In the genomic region with DNA sequence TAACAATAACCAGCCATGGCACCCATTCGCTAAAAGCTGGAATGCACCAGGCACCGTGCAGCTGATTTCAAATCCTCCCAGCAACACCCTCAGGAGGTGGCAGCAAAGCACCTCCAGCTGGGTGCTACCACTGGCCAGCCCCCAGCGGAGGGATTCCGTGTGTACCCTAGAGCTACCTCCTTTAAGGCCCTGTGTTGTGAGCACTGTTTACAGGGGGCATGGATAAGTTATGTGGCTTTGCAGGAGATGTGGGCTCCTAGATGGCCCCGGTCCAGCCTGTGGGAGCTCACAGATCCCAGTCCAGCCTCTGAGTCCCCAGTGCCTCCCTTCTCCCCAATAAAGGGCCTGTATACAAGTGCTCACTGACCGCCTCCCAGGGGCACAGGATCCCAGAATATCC, we compare ENCODE assay signal across 8 cellular contexts. TPM values are rescaled to one million over a fixed set of nuclear protein-coding genes. Genes with fewer than 3 reads are reported as not detected.
DNase-seq lines count a peak whose midpoint lies in the region; ATAC-seq and TF ChIP-seq lines count a peak whose summit lies in the region.

No MANE protein-coding gene starts in this region.

- no peaks in the 10 kb centered on the region for H3K9me3 Mint-ChIP-seq in activated CD4-positive, alpha-beta T cell treated with anti-CD3 and anti-CD28 coated beads, Interleukin-2, amount 10 ng/mL, durations not matched to agents 24 days and 14 days

- peaks cover 18% of the 10 kb centered on the region for H3K36me3 Mint-ChIP-seq in activated CD4-positive, alpha-beta T cell treated with anti-CD3 and anti-CD28 coated beads, Interleukin-2, amount 10 ng/mL, durations not matched to agents 24 days and 14 days (ENCODE audit: low read depth)

- peak overlapping the region; percentile 71 to 74 for H3K4me3 ChIP-seq in duodenal mucosa (ENCODE audit: low read depth in 1 of 2, low read length in 2 of 2)
- peak overlapping the region; percentile 4 for H3K4me3 ChIP-seq in urinary bladder (ENCODE audit: low read depth, low read length)

- peaks cover 25% of the 10 kb centered on the region for H3K4me1 Mint-ChIP-seq in activated CD4-positive, alpha-beta T cell treated with anti-CD3 and anti-CD28 coated beads, Interleukin-2, amount 10 ng/mL, durations not matched to agents 24 days and 14 days

- H3K9ac ChIP-seq in duodenal mucosa (ENCODE audit: low read depth in 1 of 2, low read length in 2 of 2) = peak overlapping the region; percentile 82

- no peaks in the 10 kb centered on the region for H3K27me3 Mint-ChIP-seq in activated CD4-positive, alpha-beta T cell treated with anti-CD3 and anti-CD28 coated beads, Interleukin-2, amount 10 ng/mL, durations not matched to agents 24 days and 14 days

- H3K27ac ChIP-seq in duodenal mucosa (ENCODE audit: low read depth, low read length) (peak overlapping the region; percentile 73), urinary bladder (ENCODE audit: low read depth) (peak overlapping the region; percentile 83)

- H3K36me3 ChIP-seq in duodenal mucosa (ENCODE audit: control insufficient read depth in 1 of 2, insufficient read depth in 2 of 2, low read length in 2 of 2) (peaks cover 3 to 27% of the 10 kb centered on the region in 2 donors), urinary bladder (ENCODE audit: insufficient read depth) (no peaks in the 10 kb centered on the region)

- intact Hi-C loops in activated CD4-positive, alpha-beta T cell treated with anti-CD3 and anti-CD28 coated beads, Interleukin-2, amount 10 ng/mL, durations not matched to agents 24 days and 14 days (cut with micrococcal nuclease) = loop anchor here (2.0 to 10.0 kb wide), 2 partner anchors 28 to 298 kb away; no protein-coding TSS in a partner anchor

- H3K9me3 ChIP-seq in duodenal mucosa (ENCODE audit: control insufficient read depth in 1 of 2, low read length in 2 of 2) = no peaks in the 10 kb centered on the region

- peak; percentile 34 for ATAC-seq in GM21423 (IDR thresholded peaks at IDR 0.05; ENCODE audit: unreplicated experiment)
- ATAC-seq in omental fat pad (ENCODE audit: low FRiP score) = peak; percentile 11

- peak overlapping the region; percentile 95 for H3K27ac Mint-ChIP-seq in activated CD4-positive, alpha-beta T cell treated with anti-CD3 and anti-CD28 coated beads, Interleukin-2, amount 10 ng/mL, durations not matched to agents 24 days and 14 days

- no peaks in the 10 kb centered on the region for H3K27me3 ChIP-seq in duodenal mucosa (ENCODE audit: control insufficient read depth in 1 of 2, insufficient read depth in 2 of 2, low read length in 2 of 2)

- DNase-seq in DMS153 (lab: John Stamatoyannopoulos, UW) = peak; percentile 36
- peak; percentile 41 for DNase-seq in KG1 (lab: John Stamatoyannopoulos, UW)
- DNase-seq in activated CD4-positive, alpha-beta T cell treated with anti-CD3 and anti-CD28 coated beads, Interleukin-2, amount 10 ng/mL, durations not matched to agents 24 days and 14 days = peak; percentile 86
- no peak for DNase-seq in omental fat pad (ENCODE audit: low spot score)
- DNase-seq in pons (ENCODE audit: low spot score) = no peak

- TF ChIP-seq CTCF in omental fat pad (IDR thresholded peaks at IDR 0.05) = no peak

- 56% methylated on average over 6 of the region's 6 CpGs for WGBS in urinary bladder

- H3K4me1 ChIP-seq in duodenal mucosa (ENCODE audit: control insufficient read depth in 1 of 2, insufficient read depth in 2 of 2, low read length in 2 of 2) (peaks cover 7 to 28% of the 10 kb centered on the region in 2 donors), urinary bladder (ENCODE audit: insufficient read depth) (peaks cover 3% of the 10 kb centered on the region)

- peak overlapping the region; percentile 83 for H3K4me3 Mint-ChIP-seq in activated CD4-positive, alpha-beta T cell treated with anti-CD3 and anti-CD28 coated beads, Interleukin-2, amount 10 ng/mL, durations not matched to agents 24 days and 14 days

RNA-seq across cellular contexts. Expression of gene TNRC18, which starts 27.1 kb away (rescaled TPM):
- 40.0 and 43.3 TPM in 2 replicates for total RNA-seq in activated CD4-positive, alpha-beta T cell treated with anti-CD3 and anti-CD28 coated beads, Interleukin-2, amount 10 ng/mL, durations not matched to agents 24 days and 14 days
- 10 to 100 TPM; 26.0 to 62.4 (median 29.4) TPM for total RNA-seq in omental fat pad
- total RNA-seq in urinary bladder = 63.0 TPM
- 76.8 TPM for polyA plus RNA-seq in urinary bladder

Comparison
In these comparisons a context has a peak if more than half of its experiments do, and no peak if none do; other contexts are left out.
1. DNase-seq: peak in DMS153 (single experiment), KG1 (single experiment) and activated CD4-positive, alpha-beta T cell treated with anti-CD3 and anti-CD28 coated beads, Interleukin-2, amount 10 ng/mL, durations not matched to agents 24 days and 14 days (single experiment); none in omental fat pad (single experiment) and pons (single experiment).